Comparison of ENCODE assay signal across 25 cellular contexts in genomic region chr12:77571127-77571526, GRCh38.
"Had no signal": no experiment of that assay in that cellular context is flagged by ENCODE, and none has a peak within 500 bp of the region (broad histone marks: within the 10 kb centered on the region; RNA-seq: fewer than 3 reads in every experiment).

No MANE protein-coding gene starts in this region.

- H3K9me3 ChIP-seq: SJSA1 had no signal

- H3K36me3 ChIP-seq: SJSA1 had no signal

- H3K27ac ChIP-seq: HL-60, SJSA1, SK-N-MC had no signal

- H3K4me3 ChIP-seq: SJSA1, SK-N-MC had no signal

- H3K27me3 ChIP-seq: SJSA1 had no signal

- DNase-seq: KBM-7, MV-4-11, NCI-H1048, NCI-H1105, NCI-H1417 treated with DMSO at 0.1 percent for 48 hours, NCI-H146, NCI-H1694 treated with DMSO at 0.1 percent for 48 hours, NCI-H1930, NCI-H2081, NCI-H2107, NCI-H345, NCI-H446 treated with DMSO at 0.1 percent for 48 hours, NCI-H510A treated with DMSO at 0.1 percent for 48 hours, NCI-H69, NCI-H774, Right ventricle myocardium superior, RPMI8226, SIG-M5, SW 1271, T-cell had no signal

- ATAC-seq: T-cell had no signal

- FAIRE-seq: HTR-8/SVneo, RCC 7860 had no signal
